29 cellular contexts compared by ENCODE assay signal in the genomic region with DNA sequence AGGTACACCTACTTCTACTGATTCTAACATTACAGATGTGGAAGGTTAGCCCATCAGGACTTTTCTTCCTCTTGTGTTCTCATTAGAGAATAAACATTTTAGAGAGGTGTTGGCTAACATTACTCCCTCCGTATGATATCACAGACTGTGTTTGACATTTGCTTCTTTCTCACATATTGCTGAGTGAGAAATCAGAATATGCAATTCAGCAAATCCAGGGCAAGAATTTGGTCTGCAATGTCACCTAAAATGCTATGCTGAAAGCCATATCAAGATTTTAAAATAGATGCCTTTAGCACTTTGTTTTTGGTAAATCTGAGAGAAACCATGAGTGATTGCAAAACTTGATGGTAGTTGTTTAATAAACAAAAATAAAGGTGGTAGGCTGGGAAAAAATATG.
"Had no signal": no experiment of that assay in that cellular context is flagged by ENCODE, and none has a peak within 500 bp of the region (broad histone marks: within the 10 kb centered on the region; RNA-seq: fewer than 3 reads in every experiment).

No MANE protein-coding gene starts in this region.

- ATAC-seq: effector memory CD8-positive, alpha-beta T cell; esophagus mucosa; foreskin keratinocyte; gastrocnemius medialis; gastroesophageal sphincter; heart left ventricle; heart right ventricle had no signal

- H3K27ac Mint-ChIP-seq: dendritic cell treated with granulocyte-macrophage colony-stimulating factor and Interleukin-4, amounts not matched to agents 40 ng/mL and 50 ng/mL, for 4 days; effector memory CD8-positive, alpha-beta T cell; endodermal cell had no signal

- H3K36me3 ChIP-seq: colonic mucosa, esophagus muscularis mucosa, esophagus squamous epithelium, gastrocnemius medialis, gastroesophageal sphincter, heart left ventricle, heart right ventricle had no signal

- DNase-seq: colonic mucosa; cortex of kidney; dermis blood vessel endothelial cell; dorsolateral prefrontal cortex; effector CD4-positive, alpha-beta T cell; effector CD8-positive, alpha-beta T cell; effector memory CD4-positive, alpha-beta T cell; effector memory CD8-positive, alpha-beta T cell; endodermal cell; erythroblast; esophagus squamous epithelium; foreskin fibroblast; foreskin keratinocyte; foreskin melanocyte; gastrocnemius medialis; glutamatergic neuron; head of caudate nucleus; heart left ventricle; heart right ventricle had no signal

- FAIRE-seq: endometrium, endothelial cell of umbilical vein, frontal cortex had no signal

- H3K79me2 ChIP-seq: hepatocyte had no signal

- H3K27ac ChIP-seq: colonic mucosa, coronary artery, dorsolateral prefrontal cortex, epithelial cell of prostate, esophagus muscularis mucosa, esophagus squamous epithelium, foreskin keratinocyte, gastrocnemius medialis, gastroesophageal sphincter, heart left ventricle, heart right ventricle, hepatocyte had no signal

- H3K9me3 ChIP-seq: colonic mucosa, esophagus squamous epithelium, gastrocnemius medialis, gastroesophageal sphincter had no signal

- H3K4me1 ChIP-seq: colonic mucosa, esophagus muscularis mucosa, esophagus squamous epithelium, foreskin keratinocyte, gastrocnemius medialis, gastroesophageal sphincter, heart left ventricle, heart right ventricle had no signal

- H3K4me3 ChIP-seq: colonic mucosa, coronary artery, dorsolateral prefrontal cortex, esophagus muscularis mucosa, esophagus squamous epithelium, gastrocnemius medialis, gastroesophageal sphincter, heart left ventricle, heart right ventricle, hepatocyte had no signal

- H3K27me3 Mint-ChIP-seq: dendritic cell treated with granulocyte-macrophage colony-stimulating factor and Interleukin-4, amounts not matched to agents 40 ng/mL and 50 ng/mL, for 4 days; effector memory CD8-positive, alpha-beta T cell had no signal

- H2AFZ ChIP-seq: hepatocyte had no signal

- H3K4me2 ChIP-seq: hepatocyte had no signal

- H3K4me3 Mint-ChIP-seq: dendritic cell treated with granulocyte-macrophage colony-stimulating factor and Interleukin-4, amounts not matched to agents 40 ng/mL and 50 ng/mL, for 4 days; effector memory CD8-positive, alpha-beta T cell; endodermal cell had no signal

- H3K27me3 ChIP-seq: colonic mucosa, dorsolateral prefrontal cortex, esophagus muscularis mucosa, esophagus squamous epithelium, foreskin keratinocyte, gastrocnemius medialis, gastroesophageal sphincter, heart left ventricle, hepatocyte had no signal

- H3K9me3 Mint-ChIP-seq: dendritic cell treated with granulocyte-macrophage colony-stimulating factor and Interleukin-4, amounts not matched to agents 40 ng/mL and 50 ng/mL, for 4 days; effector memory CD8-positive, alpha-beta T cell; endodermal cell had no signal
